Comparison of ENCODE assay signal across 17 cellular contexts in the genomic region with DNA sequence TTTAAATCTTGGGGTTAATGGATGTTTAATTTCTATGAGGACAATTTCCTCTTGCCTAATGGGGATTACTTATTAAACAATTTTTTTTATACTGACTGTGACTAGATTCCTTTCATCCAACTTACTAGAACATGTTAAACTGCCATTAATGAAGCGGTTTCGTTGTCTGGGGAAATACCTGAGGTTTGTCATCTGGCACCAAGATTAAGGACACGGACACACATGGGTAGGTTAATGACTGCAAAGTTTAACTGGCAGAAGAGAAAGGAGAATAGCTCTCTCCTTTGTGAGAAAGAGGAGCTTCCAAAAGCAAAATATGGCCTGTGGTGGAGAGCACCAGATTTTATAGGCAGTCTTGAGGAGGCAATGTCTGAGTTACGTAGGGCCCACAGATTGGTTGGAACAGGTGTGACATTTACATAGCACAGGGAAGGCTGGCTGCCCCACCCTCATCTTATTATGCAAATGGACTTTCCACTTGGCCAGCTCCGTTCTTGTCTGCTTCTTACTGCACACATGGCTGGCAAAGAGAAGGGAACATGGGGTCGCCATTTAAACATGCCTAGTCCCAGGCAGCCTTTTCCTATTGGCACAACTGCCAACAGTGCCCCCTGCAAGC.
DNase-seq lines count a peak whose midpoint lies in the region; FAIRE-seq and TF ChIP-seq lines count a peak whose summit lies in the region.
"Had no signal": no experiment of that assay in that cellular context is flagged by ENCODE, and none has a peak within 500 bp of the region (broad histone marks: within the 10 kb centered on the region; RNA-seq: fewer than 3 reads in every experiment).

No MANE protein-coding gene starts in this region.

- no peak overlapping the region for H4K91ac ChIP-seq in H1 (replicated peaks; ENCODE audit: insufficient read length, low read length)

- H3K9ac ChIP-seq in BLaER1 = no peak overlapping the region
- H3K9ac ChIP-seq in HUES48 (ENCODE audit: low read depth, low read length) = no peak overlapping the region
- H3K9ac ChIP-seq in H1 (replicated peaks in 1 of 4; ENCODE audit: extremely low read depth in 1 of 4, low read depth in 3 of 4, low read length in 3 of 4) = no peak overlapping the region

- no peak overlapping the region for H3K23ac ChIP-seq in H1 (ENCODE audit: insufficient read length)

- H2BK5ac ChIP-seq in H1 (ENCODE audit: low read depth, low read length) = no peak overlapping the region

- TF ChIP-seq POLR2A in H1 (IDR thresholded peaks at IDR 0.05; ENCODE audit: control extremely low read depth in 1 of 2, low read depth in 2 of 2, low read length in 2 of 2) = no peak

- 94% methylated on average over 6 of the region's 6 CpGs; no CpG with 5 or more reads in 1 of the 2 experiments for WGBS in H1 (ENCODE audit: extremely low coverage in 1 of 2, insufficient coverage in 1 of 2, insufficient read length in 1 of 2, insufficient replicate concordance in 2 of 2, low coverage in 1 of 2, low lambda C conversion rate in 2 of 2, missing lambda C conversion rate in 1 of 2), 2 experiments

- H4K5ac ChIP-seq in H1 (ENCODE audit: insufficient read length, low read depth, low read length) = no peak overlapping the region

- H4K8ac ChIP-seq in H1 (ENCODE audit: extremely low read depth, insufficient read depth, low read length) = no peak overlapping the region

- H2BK12ac ChIP-seq in H1 (ENCODE audit: low read depth, low read length) = no peak overlapping the region

- H3K4me1 ChIP-seq in BLaER1 (0 out of 2 replicates have a peak, but pooled peaks cover 8% of the 10 kb centered on the region), HUES48 (ENCODE audit: control insufficient read depth, insufficient read depth, low read length) (no peaks in the 10 kb centered on the region), H1 (replicated peaks in 1 of 4; ENCODE audit: control insufficient read depth in 3 of 4, insufficient read depth in 4 of 4, low read length in 3 of 4) (no peaks in the 10 kb centered on the region), BE2C (no peaks in the 10 kb centered on the region)
- H3K4me1 ChIP-seq: ascending aorta, upper lobe of left lung had no signal

- CTCF ChIA-PET in H1 (lab: Charles Lee; ENCODE audit: partially characterized antibody) = interaction anchor here (0.6 to 1.1 kb wide), 3 partner anchors 23 to 482 kb away, joined by 3 read pairs; no protein-coding TSS in a partner anchor

- TF ChIP-seq EP300 in H1 (IDR thresholded peaks at IDR 0.05; ENCODE audit: borderline replicate concordance in 1 of 2, low read depth in 2 of 2, low read length in 2 of 2) = no peak

- H3K23me2 ChIP-seq in H1 (ENCODE audit: low read depth, low read length) = no peaks in the 10 kb centered on the region

- no peak overlapping the region for H3K4me3 ChIP-seq in BLaER1
- H3K4me3 ChIP-seq in HUES48 (ENCODE audit: low read depth, low read length) = no peak overlapping the region
- no peak overlapping the region for H3K4me3 ChIP-seq in H1 (ENCODE audit: extremely low read depth in 1 of 4, insufficient read depth in 2 of 4, low read depth in 3 of 4, low read length in 4 of 4)
- H3K4me3 ChIP-seq in BE2C (ENCODE audit: low read depth, low read length) = no peak overlapping the region
- H3K4me3 ChIP-seq: ascending aorta, upper lobe of left lung had no signal

- FAIRE-seq in H1 (lab: Jason Lieb, UNC) = no peak

- no peak for TF ChIP-seq CTCF in H1 (IDR thresholded peaks at IDR 0.05; ENCODE audit: control extremely low read depth in 1 of 3, insufficient read depth in 1 of 3, low read depth in 1 of 3, low read length in 3 of 3)
- no peak for TF ChIP-seq CTCF in BE2C (IDR thresholded peaks at IDR 0.05; ENCODE audit: low read depth, low read length)

- H3K36me3 ChIP-seq in BLaER1 (no peaks in the 10 kb centered on the region), HUES48 (ENCODE audit: control insufficient read depth, insufficient read depth, low read length) (no peaks in the 10 kb centered on the region), H1 (ENCODE audit: control insufficient read depth in 2 of 4, insufficient read depth in 4 of 4, low read length in 3 of 4) (no peaks in the 10 kb centered on the region), BE2C (no peaks in the 10 kb centered on the region)
- H3K36me3 ChIP-seq: ascending aorta, upper lobe of left lung had no signal

- no peak overlapping the region for H2BK15ac ChIP-seq in H1 (ENCODE audit: low read length)

- H3K79me2 ChIP-seq in H1 (ENCODE audit: control insufficient read depth in 1 of 2, insufficient read depth in 2 of 2, low read length in 2 of 2) = no peaks in the 10 kb centered on the region

- H2AK5ac ChIP-seq in H1 (ENCODE audit: low read depth, low read length) = no peak overlapping the region

- H3K9me3 ChIP-seq in BLaER1 (no peaks in the 10 kb centered on the region), HUES48 (ENCODE audit: control insufficient read depth, insufficient read depth, low read length) (no peaks in the 10 kb centered on the region), H1 (ENCODE audit: insufficient read depth in 2 of 2, low read depth in 1 of 2, low read length in 1 of 2) (no peaks in the 10 kb centered on the region), BE2C (no peaks in the 10 kb centered on the region; the same call in 1 of the 2 replicates)
- H3K9me3 ChIP-seq: ascending aorta, upper lobe of left lung had no signal

- 0 out of 2 replicates have a peak overlapping the region, but pooled peaks have one; percentile 42 for H2AFZ ChIP-seq in H1 (ENCODE audit: low read length)

- no peak overlapping the region for H2BK20ac ChIP-seq in H1 (ENCODE audit: low read length)

- no peak for DNase-seq in H1 (ENCODE audit: low read depth in 1 of 2, low spot score in 2 of 2)
- peak; percentile 8 for DNase-seq in myocyte (ENCODE audit: low read depth)
- no peak for DNase-seq in BE2C
- DNase-seq in ureter (ENCODE audit: low spot score) = no peak
- DNase-seq in HuH-7.5 (ENCODE audit: low spot score) = no peak
- DNase-seq in NCI-H1092 (lab: John Stamatoyannopoulos, UW) = no peak
- DNase-seq: activated CD4-positive, alpha-beta T cell treated with anti-CD3 and anti-CD28 coated beads for 48 hours; activated naive CD4-positive, alpha-beta T cell; CD4-positive, alpha-beta T cell; NCI-H1694; NCI-H2227 treated with DMSO at 0.1 percent for 48 hours; posterior cingulate gyrus; stimulated activated naive B cell treated with anti-CD40 and anti-IgM and Interleukin-4, amounts not matched to agents 10 μg/mL and 1 μg/mL and 100 μg/mL, for 72 hours; upper lobe of left lung had no signal

- H3K27me3 ChIP-seq in BLaER1 = no peaks in the 10 kb centered on the region
- no peaks in the 10 kb centered on the region for H3K27me3 ChIP-seq in HUES48 (ENCODE audit: control insufficient read depth, insufficient read depth, low read length)
- H3K27me3 ChIP-seq in H1 (replicated peaks in 1 of 4; ENCODE audit: control insufficient read depth in 3 of 4, extremely low read depth in 1 of 4, insufficient read depth in 3 of 4, low read length in 3 of 4) = no peaks in the 10 kb centered on the region
- no peaks in the 10 kb centered on the region for H3K27me3 ChIP-seq in BE2C
- H3K27me3 ChIP-seq: ascending aorta, upper lobe of left lung had no signal

- POLR2A ChIA-PET in H1 (lab: Charles Lee; ENCODE audit: partially characterized antibody) = no interaction called here

- no peak for TF ChIP-seq RAD21 in H1 (IDR thresholded peaks at IDR 0.05 in 1 of 2, conservative IDR thresholded peaks at IDR 0.05 in 1 of 2; ENCODE audit: low read depth in 2 of 2, low read length in 2 of 2)

- no peak overlapping the region for H3K14ac ChIP-seq in H1 (ENCODE audit: insufficient read length)

- peak overlapping the region; percentile 28 for H3K4me2 ChIP-seq in BLaER1
- H3K4me2 ChIP-seq in H1 (ENCODE audit: insufficient read depth in 1 of 2, low read depth in 2 of 2, low read length in 2 of 2) = no peak overlapping the region

- no peak overlapping the region for H3K4ac ChIP-seq in H1 (replicated peaks; ENCODE audit: insufficient read length, low read depth, low read length)

- no peak overlapping the region for H2BK120ac ChIP-seq in H1 (replicated peaks; ENCODE audit: low read depth, low read length)

- no peak overlapping the region for H3K56ac ChIP-seq in H1 (replicated peaks; ENCODE audit: insufficient read length, low read depth, low read length)

- H3K27ac ChIP-seq in BLaER1 (no peak overlapping the region), HUES48 (ENCODE audit: low read depth, low read length) (peak overlapping the region; percentile 59), H1 (ENCODE audit: low read depth, low read length) (no peak overlapping the region)
- H3K27ac ChIP-seq: ascending aorta, upper lobe of left lung had no signal

- H4K20me1 ChIP-seq in BLaER1 = no peaks in the 10 kb centered on the region
- H4K20me1 ChIP-seq in H1 (replicated peaks in 1 of 2; ENCODE audit: control insufficient read depth in 1 of 2, insufficient read depth in 2 of 2, low read length in 2 of 2) = no peaks in the 10 kb centered on the region

- no peak overlapping the region for H3K18ac ChIP-seq in H1 (ENCODE audit: extremely low read depth, low read length)

- H3K79me1 ChIP-seq in H1 (ENCODE audit: low read depth, low read length) = no peaks in the 10 kb centered on the region

TF ChIP-seq in H1, 55 proteins besides CTCF, POLR2A, EP300 and RAD21:
- no peak for TF ChIP-seq RNF2 (IDR thresholded peaks at IDR 0.05; ENCODE audit: borderline replicate concordance, low read depth, low read length, missing control alignments, poor library complexity, severe bottlenecking)
- no peak for TF ChIP-seq KDM1A (IDR thresholded peaks at IDR 0.05; ENCODE audit: borderline replicate concordance, low read length)
